In genomic region chr7:91537260-91538152, GRCh38 we compare ENCODE assay signal across 15 cellular contexts.
DNase-seq lines count a peak whose midpoint lies in the region; ATAC-seq and TF ChIP-seq lines count a peak whose summit lies in the region.
"Had no signal": no experiment of that assay in that cellular context is flagged by ENCODE, and none has a peak within 500 bp of the region (broad histone marks: within the 10 kb centered on the region; RNA-seq: fewer than 3 reads in every experiment).

No MANE protein-coding gene starts in this region.

- H3K79me2 ChIP-seq in GM23338 (replicated peaks; ENCODE audit: insufficient read depth), result no peaks in the 10 kb centered on the region
- H3K79me2 ChIP-seq in osteoblast (ENCODE audit: insufficient read depth, low read length), result no peaks in the 10 kb centered on the region

- H3K4me3 ChIP-seq in GM23338, result no peak overlapping the region
- H3K4me3 ChIP-seq in WERI-Rb-1 (ENCODE audit: low read depth, low read length), result no peak overlapping the region
- H3K4me3 ChIP-seq in osteoblast (ENCODE audit: insufficient read depth, low read length), result no peak overlapping the region
- H3K4me3 ChIP-seq: SJSA1 had no signal

- ATAC-seq in GM23338, result peak; percentile 61
- ATAC-seq: HCT116 had no signal

- H3K4me2 ChIP-seq in GM23338, result no peak overlapping the region
- H3K4me2 ChIP-seq in osteoblast (ENCODE audit: insufficient read depth, low read length), result no peak overlapping the region
- H3K4me2 ChIP-seq: KMS-11 had no signal

- no peaks in the 10 kb centered on the region; the same call in 2 of the 3 replicates for H3K36me3 Mint-ChIP-seq in GM23338 (ENCODE audit: low read depth)
- H3K36me3 Mint-ChIP-seq: CD4-positive, CD25-positive, alpha-beta regulatory T cell had no signal

- no peaks in the 10 kb centered on the region for H3K27me3 ChIP-seq in GM23338 (ENCODE audit: insufficient read depth)
- H3K27me3 ChIP-seq in WERI-Rb-1 (ENCODE audit: insufficient read depth, low read depth, severe bottlenecking), result no peaks in the 10 kb centered on the region
- H3K27me3 ChIP-seq in osteoblast (ENCODE audit: insufficient read depth, low read length), result no peaks in the 10 kb centered on the region
- H3K27me3 ChIP-seq: SJSA1 had no signal

- H3K27me3 Mint-ChIP-seq in GM23338 (ENCODE audit: insufficient read depth, low read depth, poor library complexity), result peaks cover 2% of the 10 kb centered on the region
- H3K27me3 Mint-ChIP-seq: CD4-positive, CD25-positive, alpha-beta regulatory T cell had no signal

- H3K4me1 Mint-ChIP-seq in GM23338, result peaks cover 14% of the 10 kb centered on the region; the same call in 2 of the 3 replicates
- H3K4me1 Mint-ChIP-seq: CD4-positive, CD25-positive, alpha-beta regulatory T cell had no signal

- no peak overlapping the region for H3K27ac Mint-ChIP-seq in GM23338

- H2AFZ ChIP-seq in GM23338 (no peak overlapping the region), osteoblast (ENCODE audit: low read length) (no peak overlapping the region)

- no peaks in the 10 kb centered on the region for H3K9me3 ChIP-seq in WERI-Rb-1 (ENCODE audit: severe bottlenecking)
- H3K9me3 ChIP-seq in osteoblast (ENCODE audit: low read depth, low read length), result no peaks in the 10 kb centered on the region
- H3K9me3 ChIP-seq: SJSA1 had no signal

- no peaks in the 10 kb centered on the region for H3K36me3 ChIP-seq in GM23338 (ENCODE audit: insufficient read depth)
- no peaks in the 10 kb centered on the region for H3K36me3 ChIP-seq in WERI-Rb-1
- no peaks in the 10 kb centered on the region for H3K36me3 ChIP-seq in osteoblast (ENCODE audit: insufficient read depth, low read length)
- H3K36me3 ChIP-seq: SJSA1 had no signal

- H3K27ac ChIP-seq in GM23338 (ENCODE audit: low read depth) (no peak overlapping the region), WERI-Rb-1 (no peak overlapping the region), osteoblast (ENCODE audit: low read depth, low read length) (no peak overlapping the region)
- H3K27ac ChIP-seq: KMS-11, SJSA1 had no signal

- intact Hi-C loops in posterior vena cava (cut with DNase I), result no loop called here

- no peaks in the 10 kb centered on the region for H3F3A ChIP-seq in GM23338 (replicated peaks; ENCODE audit: low read depth)

- peak; percentile 7 for DNase-seq in GM23338 (ENCODE audit: low spot score)
- peak; percentile 61 for DNase-seq in NCI-H146 (lab: John Stamatoyannopoulos, UW)
- peak; percentile 7 for DNase-seq in WERI-Rb-1
- DNase-seq in osteoblast (ENCODE audit: insufficient read length, low spot score, missing footprints), result peak; percentile 51
- DNase-seq in activated gamma-delta T cell treated with Interleukin-2 at 50 U/mL for 16 hours, result no peak
- DNase-seq in posterior vena cava (ENCODE audit: low spot score), result no peak
- DNase-seq in COLO668 (lab: John Stamatoyannopoulos, UW; ENCODE audit: unreplicated experiment), result no peak
- DNase-seq: CD4-positive, CD25-positive, alpha-beta regulatory T cell; DMS79 treated with DMSO at 0.1 percent for 48 hours; NCI-H1092 treated with DMSO at 0.1 percent for 48 hours; NCI-H187 treated with DMSO at 0.1 percent for 48 hours; NCI-H510A had no signal

- H3K4me1 ChIP-seq in GM23338 (ENCODE audit: insufficient read depth) (peaks cover 4% of the 10 kb centered on the region; the same call in 1 of the 2 replicates), osteoblast (ENCODE audit: insufficient read depth, low read length) (peaks cover 10% of the 10 kb centered on the region)
- H3K4me1 ChIP-seq: SJSA1 had no signal

- H4K20me1 ChIP-seq in GM23338 (replicated peaks; ENCODE audit: insufficient read depth), result no peaks in the 10 kb centered on the region
- no peaks in the 10 kb centered on the region for H4K20me1 ChIP-seq in osteoblast (ENCODE audit: insufficient read depth, low read length)

- TF ChIP-seq CTCF in GM23338 (conservative IDR thresholded peaks at IDR 0.05; ENCODE audit: low read depth in 2 of 2) (no peak), WERI-Rb-1 (IDR thresholded peaks at IDR 0.05; ENCODE audit: low read depth, low read length) (no peak), osteoblast (IDR thresholded peaks at IDR 0.05; ENCODE audit: extremely low read depth, low read depth, low read length) (no peak)

- no peaks in the 10 kb centered on the region; the same call in 2 of the 3 replicates for H3K9me3 Mint-ChIP-seq in GM23338

- no peaks in the 10 kb centered on the region for H3K9me2 ChIP-seq in GM23338 (ENCODE audit: insufficient read depth)

- H3K4me3 Mint-ChIP-seq in GM23338, result no peak overlapping the region
- H3K4me3 Mint-ChIP-seq: CD4-positive, CD25-positive, alpha-beta regulatory T cell had no signal

TF ChIP-seq in GM23338, 12 proteins besides CTCF, POLR2A, EP300 and RAD21 (continues in another document):
- TF ChIP-seq ZNF462 (CRISPR knock-in tag; IDR thresholded peaks at IDR 0.05) (no peak), ZNF114 (CRISPR knock-in tag; IDR thresholded peaks at IDR 0.05) (no peak), EZH2phosphoT487 (IDR thresholded peaks at IDR 0.05; ENCODE audit: unreplicated experiment) (no peak), EZH2 (IDR thresholded peaks at IDR 0.05; ENCODE audit: low read depth, unreplicated experiment) (no peak), POLR2AphosphoS5 (IDR thresholded peaks at IDR 0.05; ENCODE audit: low read depth) (no peak), STAT1 (IDR thresholded peaks at IDR 0.05; ENCODE audit: unreplicated experiment) (no peak), ZNF331 (CRISPR knock-in tag; IDR thresholded peaks at IDR 0.05; ENCODE audit: low read depth) (no peak), JUNB (IDR thresholded peaks at IDR 0.05; ENCODE audit: unreplicated experiment) (no peak), CREB1 (CRISPR knock-in tag; IDR thresholded peaks at IDR 0.05; ENCODE audit: low read depth) (no peak), ETS1 (IDR thresholded peaks at IDR 0.05) (no peak), NANOG (IDR thresholded peaks at IDR 0.05; ENCODE audit: borderline replicate concordance) (no peak)

Comparison
In these comparisons a context has a peak if more than half of its experiments do, and no peak if none do; other contexts are left out.
1. DNase-seq: peak in GM23338 (single experiment), NCI-H146 (single experiment), WERI-Rb-1 (single experiment) and osteoblast (single experiment); none in activated gamma-delta T cell treated with Interleukin-2 at 50 U/mL for 16 hours (single experiment), posterior vena cava (single experiment) and COLO668 (single experiment).